Comparison of ENCODE assay signal across 16 cellular contexts in genomic region chr20:41168281-41169183, GRCh38. TPM values are rescaled to one million over a fixed set of nuclear protein-coding genes. Genes with fewer than 3 reads are reported as not detected.
DNase-seq lines count a peak whose midpoint lies in the region; ATAC-seq and TF ChIP-seq lines count a peak whose summit lies in the region.
"Had no signal": no experiment of that assay in that cellular context is flagged by ENCODE, and none has a peak within 500 bp of the region (broad histone marks: within the 10 kb centered on the region; RNA-seq: fewer than 3 reads in every experiment).

No MANE protein-coding gene starts in this region.

- no peaks in the 10 kb centered on the region for H3K27me3 ChIP-seq in lower lobe of right lung (ENCODE audit: low read depth)
- H3K27me3 ChIP-seq: body of pancreas had no signal

- no peaks in the 10 kb centered on the region for H3K9me3 Mint-ChIP-seq in stimulated activated naive CD8-positive, alpha-beta T cell treated with anti-CD3 and anti-CD28 coated beads, Interleukin-15, amount 100 ng/mL, for 72 hours
- H3K9me3 Mint-ChIP-seq in activated T-helper 17 cell treated with anti-CD3 and anti-CD28 coated beads, Interleukin-2, amount 50 U/mL, for 72 hours: no peaks in the 10 kb centered on the region
- H3K9me3 Mint-ChIP-seq: T-helper 2 cell treated with Interferon-gamma antibody and Interleukin-4, amounts not matched to agents 5 μg/mL and 100 μg/mL, for 36 hours had no signal

- peaks cover 100% of the 10 kb centered on the region for H3K36me3 Mint-ChIP-seq in activated T-helper 17 cell treated with anti-CD3 and anti-CD28 coated beads, Interleukin-2, amount 50 U/mL, for 72 hours (ENCODE audit: low read depth)

- peak overlapping the region; percentile 16 to 62 for H3K27ac Mint-ChIP-seq in stimulated activated naive CD8-positive, alpha-beta T cell treated with anti-CD3 and anti-CD28 coated beads, Interleukin-15, amount 100 ng/mL, for 72 hours
- peak overlapping the region; percentile 87 for H3K27ac Mint-ChIP-seq in activated T-helper 17 cell treated with anti-CD3 and anti-CD28 coated beads, Interleukin-2, amount 50 U/mL, for 72 hours
- H3K27ac Mint-ChIP-seq: T-helper 2 cell treated with Interferon-gamma antibody and Interleukin-4, amounts not matched to agents 5 μg/mL and 100 μg/mL, for 36 hours had no signal

- no peak for DNase-seq in stimulated activated naive CD8-positive, alpha-beta T cell treated with anti-CD3 and anti-CD28 coated beads, Interleukin-15, amount 100 ng/mL, for 72 hours
- DNase-seq in stimulated activated naive CD8-positive, alpha-beta T cell treated with anti-CD3 and anti-CD28 coated beads, Interleukin-15, Interleukin-2, amounts not matched to agents 100 U/mL and 50 U/mL, for 24 hours: no peak
- peak; percentile 21 for DNase-seq in lower lobe of right lung
- no peak for DNase-seq in retina
- DNase-seq in dermis blood vessel endothelial cell: no peak
- no peak for DNase-seq in stimulated activated CD4-positive, alpha-beta T cell treated with anti-CD3 and anti-CD28 coated beads, Interleukin-15, amount 100 ng/mL, for 24 hours
- DNase-seq in NOMO-1 treated with DMSO at 0.1 percent for 48 hours (lab: John Stamatoyannopoulos, UW; ENCODE audit: unreplicated experiment): no peak
- DNase-seq: hippocampal formation, left cardiac atrium, NCI-H1092 treated with DMSO at 0.1 percent for 48 hours, NCI-H2171 treated with DMSO at 0.1 percent for 48 hours, occipital lobe had no signal

- H3K4me1 ChIP-seq in lower lobe of right lung: peaks cover 20% of the 10 kb centered on the region

- H3K36me3 ChIP-seq in lower lobe of right lung: peaks cover 98% of the 10 kb centered on the region

- no peak for TF ChIP-seq CTCF in lower lobe of right lung (IDR thresholded peaks at IDR 0.05)

- no peaks in the 10 kb centered on the region for H3K27me3 Mint-ChIP-seq in stimulated activated naive CD8-positive, alpha-beta T cell treated with anti-CD3 and anti-CD28 coated beads, Interleukin-15, amount 100 ng/mL, for 72 hours
- no peaks in the 10 kb centered on the region for H3K27me3 Mint-ChIP-seq in activated T-helper 17 cell treated with anti-CD3 and anti-CD28 coated beads, Interleukin-2, amount 50 U/mL, for 72 hours
- H3K27me3 Mint-ChIP-seq: activated CD4-positive, alpha-beta T cell treated with anti-CD3 and anti-CD28 coated beads for 36 hours had no signal

- intact Hi-C loops in lower lobe of right lung (cut with DNase I): no loop called here

- peak overlapping the region; percentile 18 for H3K27ac ChIP-seq in lower lobe of right lung
- H3K27ac ChIP-seq: body of pancreas had no signal

- ATAC-seq in stimulated activated naive CD8-positive, alpha-beta T cell treated with anti-CD3 and anti-CD28 coated beads, Interleukin-15, amount 100 ng/mL, for 72 hours: no peak
- no peak for ATAC-seq in stimulated activated naive CD8-positive, alpha-beta T cell treated with anti-CD3 and anti-CD28 coated beads, Interleukin-15, Interleukin-2, amounts not matched to agents 100 U/mL and 50 U/mL, for 24 hours
- ATAC-seq in activated T-helper 17 cell treated with anti-CD3 and anti-CD28 coated beads, Interleukin-2, amount 50 U/mL, for 72 hours (replicated peaks): no peak
- no peak for ATAC-seq in lower lobe of right lung
- ATAC-seq: activated CD4-positive, alpha-beta T cell treated with anti-CD3 and anti-CD28 coated beads for 36 hours; body of pancreas; left cardiac atrium had no signal

- no peaks in the 10 kb centered on the region for H3K9me3 ChIP-seq in lower lobe of right lung
- H3K9me3 ChIP-seq: body of pancreas had no signal

- H3K4me3 Mint-ChIP-seq in stimulated activated naive CD8-positive, alpha-beta T cell treated with anti-CD3 and anti-CD28 coated beads, Interleukin-15, amount 100 ng/mL, for 72 hours: no peak overlapping the region
- H3K4me3 Mint-ChIP-seq in activated T-helper 17 cell treated with anti-CD3 and anti-CD28 coated beads, Interleukin-2, amount 50 U/mL, for 72 hours: no peak overlapping the region
- H3K4me3 Mint-ChIP-seq: activated CD4-positive, alpha-beta T cell treated with anti-CD3 and anti-CD28 coated beads for 36 hours; T-helper 2 cell treated with Interferon-gamma antibody and Interleukin-4, amounts not matched to agents 5 μg/mL and 100 μg/mL, for 36 hours had no signal

- H3K4me1 Mint-ChIP-seq in stimulated activated naive CD8-positive, alpha-beta T cell treated with anti-CD3 and anti-CD28 coated beads, Interleukin-15, amount 100 ng/mL, for 72 hours: peaks cover 96% of the 10 kb centered on the region
- peaks cover 40% of the 10 kb centered on the region for H3K4me1 Mint-ChIP-seq in activated T-helper 17 cell treated with anti-CD3 and anti-CD28 coated beads, Interleukin-2, amount 50 U/mL, for 72 hours

- no peak overlapping the region for H3K4me3 ChIP-seq in lower lobe of right lung
- H3K4me3 ChIP-seq: body of pancreas had no signal

RNA-seq across cellular contexts. Expression of gene PLCG1, which starts 31.2 kb away (rescaled TPM):
- total RNA-seq in activated T-helper 17 cell treated with anti-CD3 and anti-CD28 coated beads, Interleukin-2, amount 50 U/mL, for 72 hours: 100 to 1,000 TPM; 184 to 628 TPM
- 94.0 TPM for total RNA-seq in lower lobe of right lung
- total RNA-seq in dermis blood vessel endothelial cell: 188 TPM in 2 replicates
